In genomic region chrX:141989134-141989533, GRCh38 we compare ENCODE assay signal across 24 cellular contexts.
"Had no signal": no experiment of that assay in that cellular context is flagged by ENCODE, and none has a peak within 500 bp of the region (broad histone marks: within the 10 kb centered on the region; RNA-seq: fewer than 3 reads in every experiment).

No MANE protein-coding gene starts in this region.

- H3K36me3 Mint-ChIP-seq: activated naive CD4-positive, alpha-beta T cell treated with anti-CD3 and anti-CD28 coated beads, Interleukin-2, amount 10 ng/mL, durations not matched to agents 7 days and 5 days had no signal

- H3K36me3 ChIP-seq: cardiac muscle cell, esophagus muscularis mucosa, left ventricle myocardium inferior, right atrium auricular region, tibial nerve had no signal

- H3K9me3 ChIP-seq: esophagus muscularis mucosa, left ventricle myocardium inferior, right atrium auricular region, tibial nerve had no signal

- H3K4me1 Mint-ChIP-seq: activated naive CD4-positive, alpha-beta T cell treated with anti-CD3 and anti-CD28 coated beads, Interleukin-2, amount 10 ng/mL, durations not matched to agents 7 days and 5 days; activated naive CD8-positive, alpha-beta T cell treated with anti-CD3 and anti-CD28 coated beads, Interleukin-2, amount 50 U/mL, for 24 hours had no signal

- ATAC-seq: activated CD8-positive, alpha-beta T cell treated with anti-CD3 and anti-CD28 coated beads, Interleukin-2, amount 10 ng/mL, durations not matched to agents 7 days and 5 days; activated naive CD8-positive, alpha-beta T cell treated with anti-CD3 and anti-CD28 coated beads, Interleukin-2, amount 50 U/mL, for 24 hours had no signal

- H3K9me3 Mint-ChIP-seq: activated naive CD8-positive, alpha-beta T cell treated with anti-CD3 and anti-CD28 coated beads, Interleukin-2, amount 50 U/mL, for 24 hours; activated T-cell treated with anti-CD3 and anti-CD28 coated beads, Interleukin-2, amount 50 U/mL, for 24 hours had no signal

- H3K27ac Mint-ChIP-seq: activated CD8-positive, alpha-beta T cell treated with anti-CD3 and anti-CD28 coated beads, Interleukin-2, amount 10 ng/mL, durations not matched to agents 7 days and 5 days; activated naive CD4-positive, alpha-beta T cell treated with anti-CD3 and anti-CD28 coated beads, Interleukin-2, amount 10 ng/mL, durations not matched to agents 7 days and 5 days; activated naive CD8-positive, alpha-beta T cell treated with anti-CD3 and anti-CD28 coated beads, Interleukin-2, amount 50 U/mL, for 24 hours; activated T-cell treated with anti-CD3 and anti-CD28 coated beads, Interleukin-2, amount 50 U/mL, for 24 hours; progenitor cell of endocrine pancreas had no signal

- H3K4me1 ChIP-seq: esophagus muscularis mucosa, left ventricle myocardium inferior, right atrium auricular region, tibial nerve had no signal

- H3K27me3 Mint-ChIP-seq: activated naive CD4-positive, alpha-beta T cell treated with anti-CD3 and anti-CD28 coated beads, Interleukin-2, amount 10 ng/mL, durations not matched to agents 7 days and 5 days; activated naive CD8-positive, alpha-beta T cell treated with anti-CD3 and anti-CD28 coated beads, Interleukin-2, amount 50 U/mL, for 24 hours; activated T-cell treated with anti-CD3 and anti-CD28 coated beads, Interleukin-2, amount 50 U/mL, for 24 hours; progenitor cell of endocrine pancreas had no signal

- H3K27ac ChIP-seq: cardiac muscle cell, esophagus muscularis mucosa, left ventricle myocardium inferior, right atrium auricular region, tibial nerve had no signal

- H3K4me3 ChIP-seq: cardiac muscle cell, esophagus muscularis mucosa, left ventricle myocardium inferior, right atrium auricular region, tibial nerve had no signal

- H3K27me3 ChIP-seq: cardiac muscle cell, esophagus muscularis mucosa, right atrium auricular region, tibial nerve had no signal

- DNase-seq: activated CD4-positive, alpha-beta T cell treated with anti-CD3 and anti-CD28 coated beads for 48 hours; activated CD4-positive, CD25-positive, alpha-beta regulatory T cell; activated CD8-positive, alpha-beta T cell treated with anti-CD3 and anti-CD28 coated beads, Interleukin-2, amount 10 ng/mL, durations not matched to agents 7 days and 5 days; activated naive CD4-positive, alpha-beta T cell treated with anti-CD3 and anti-CD28 coated beads, Interleukin-2, amount 10 ng/mL, durations not matched to agents 7 days and 5 days; activated naive CD8-positive, alpha-beta T cell treated with anti-CD3 and anti-CD28 coated beads, Interleukin-2, amount 50 U/mL, for 24 hours; activated T-cell treated with anti-CD3 and anti-CD28 coated beads, Interleukin-2, amount 50 U/mL, for 24 hours; anterior cingulate cortex; dermis blood vessel endothelial cell; effector memory CD4-positive, alpha-beta T cell; hypothalamus; left ventricle myocardium inferior; mammary epithelial cell; stimulated activated CD4-positive, alpha-beta T cell treated with anti-CD3 and anti-CD28 coated beads, Interleukin-2, amount 100 ng/mL, for 24 hours; stimulated activated naive CD4-positive, alpha-beta T cell treated with Interleukin-2 at 50 U/mL for 16 hours; T-helper 1 cell; T-helper 9 cell had no signal

- H3K4me3 Mint-ChIP-seq: activated CD8-positive, alpha-beta T cell treated with anti-CD3 and anti-CD28 coated beads, Interleukin-2, amount 10 ng/mL, durations not matched to agents 7 days and 5 days; activated naive CD4-positive, alpha-beta T cell treated with anti-CD3 and anti-CD28 coated beads, Interleukin-2, amount 10 ng/mL, durations not matched to agents 7 days and 5 days; activated naive CD8-positive, alpha-beta T cell treated with anti-CD3 and anti-CD28 coated beads, Interleukin-2, amount 50 U/mL, for 24 hours; activated T-cell treated with anti-CD3 and anti-CD28 coated beads, Interleukin-2, amount 50 U/mL, for 24 hours had no signal

- FAIRE-seq: endothelial cell of umbilical vein, keratinocyte, urothelium cell line had no signal
